ENCODE assay signal across 8 cellular contexts in genomic region chr1:200038987-200039848, GRCh38. TPM values are rescaled to one million over a fixed set of nuclear protein-coding genes. Genes with fewer than 3 reads are reported as not detected.
DNase-seq lines count a peak whose midpoint lies in the region; ATAC-seq and TF ChIP-seq lines count a peak whose summit lies in the region.

No MANE protein-coding gene starts in this region.

- ATAC-seq in CD8-positive, alpha-beta T cell = no peak
- ATAC-seq in HG02759 (IDR thresholded peaks at IDR 0.05; ENCODE audit: unreplicated experiment) (peak; percentile 40), T-cell (replicated peaks in 1 of 4) (peak in 3 of 4 experiments; percentile 43 to 49 (median 43)), HG02623 (IDR thresholded peaks at IDR 0.05; ENCODE audit: unreplicated experiment) (no peak)

- no peaks in the 10 kb centered on the region for H3K36me3 Mint-ChIP-seq in CD8-positive, alpha-beta T cell
- no peaks in the 10 kb centered on the region for H3K36me3 Mint-ChIP-seq in T-cell

- H2AFZ ChIP-seq in fibroblast of lung (ENCODE audit: low read length) (no peak overlapping the region), neuron (ENCODE audit: low read depth, low read length) (peak overlapping the region; percentile 96)

- H3K36me3 ChIP-seq in CD8-positive, alpha-beta T cell (ENCODE audit: insufficient read depth, low read length) = no peaks in the 10 kb centered on the region
- H3K36me3 ChIP-seq in fibroblast of lung (ENCODE audit: control insufficient read depth, insufficient read depth, low read length) = no peaks in the 10 kb centered on the region
- H3K36me3 ChIP-seq in neuron (ENCODE audit: insufficient read depth, low read length) = no peaks in the 10 kb centered on the region

- H3K4me1 Mint-ChIP-seq in CD8-positive, alpha-beta T cell (ENCODE audit: low read depth) = peaks cover 42% of the 10 kb centered on the region
- peaks cover 32 to 62% (median 37%) of the 10 kb centered on the region in 3 donors for H3K4me1 Mint-ChIP-seq in T-cell

- no peaks in the 10 kb centered on the region for H4K20me1 ChIP-seq in fibroblast of lung (ENCODE audit: control insufficient read depth, extremely low read depth, insufficient read depth, low read length)

- CTCF ChIA-PET in CD8-positive, alpha-beta T cell (lab: Charles Lee) = no interaction called here
- CTCF ChIA-PET in T-cell (lab: Charles Lee) = interaction anchor here in 1 of 2 donors (0.5 to 0.9 kb wide), 2 partner anchors 470 to 1749 kb away, joined by 3 read pairs; no protein-coding TSS in a partner anchor

- H3K9ac ChIP-seq in fibroblast of lung (ENCODE audit: insufficient read depth, low read length) = no peak overlapping the region

- H3K27ac ChIP-seq in CD8-positive, alpha-beta T cell (ENCODE audit: low read depth, low read length) = no peak overlapping the region
- H3K27ac ChIP-seq in fibroblast of lung (ENCODE audit: insufficient read depth, low read length) = no peak overlapping the region

- no peaks in the 10 kb centered on the region for H3K9me3 ChIP-seq in CD8-positive, alpha-beta T cell (ENCODE audit: low read length)
- H3K9me3 ChIP-seq in fibroblast of lung (ENCODE audit: control insufficient read depth, insufficient read depth, low read depth, low read length) = no peaks in the 10 kb centered on the region
- H3K9me3 ChIP-seq in neuron (ENCODE audit: low read length) = peaks cover 7% of the 10 kb centered on the region

- POLR2A ChIA-PET in CD8-positive, alpha-beta T cell (lab: Charles Lee) = no interaction called here
- POLR2A ChIA-PET in T-cell (lab: Charles Lee) = no interaction called here

- H3K4me3 ChIP-seq in CD8-positive, alpha-beta T cell (ENCODE audit: low read depth, low read length) = peak overlapping the region; percentile 37
- H3K4me3 ChIP-seq in fibroblast of lung (replicated peaks in 1 of 4; ENCODE audit: control extremely low read depth in 1 of 4, insufficient read depth in 1 of 4, low read depth in 3 of 4, low read length in 4 of 4) (peak overlapping the region; percentile 36 to 48 (median 44)), neuron (ENCODE audit: low read length) (peak overlapping the region; percentile 37)

- intact Hi-C loops in CD8-positive, alpha-beta T cell (cut with DNase I, micrococcal nuclease) = no loop called here

- H3K4me3 Mint-ChIP-seq in CD8-positive, alpha-beta T cell = peak overlapping the region; percentile 75
- H3K4me3 Mint-ChIP-seq in T-cell = peak overlapping the region; percentile 67 to 80 (median 72)

- no peak overlapping the region for H3K27ac Mint-ChIP-seq in CD8-positive, alpha-beta T cell
- no peak overlapping the region for H3K27ac Mint-ChIP-seq in T-cell

- H3K79me2 ChIP-seq in fibroblast of lung (ENCODE audit: control insufficient read depth, insufficient read depth, low read length) = no peaks in the 10 kb centered on the region

- H3K9me3 Mint-ChIP-seq in CD8-positive, alpha-beta T cell = no peaks in the 10 kb centered on the region
- no peaks in the 10 kb centered on the region for H3K9me3 Mint-ChIP-seq in T-cell

- peak overlapping the region; percentile 78 for H3K4me2 ChIP-seq in fibroblast of lung (ENCODE audit: extremely low read depth, insufficient read depth, low read length)

- peaks cover 65% of the 10 kb centered on the region for H3K27me3 Mint-ChIP-seq in CD8-positive, alpha-beta T cell (ENCODE audit: low read depth)
- H3K27me3 Mint-ChIP-seq in T-cell = peaks cover 46 to 65% of the 10 kb centered on the region in 2 donors

- no peak for DNase-seq in CD8-positive, alpha-beta T cell
- peak in 1 of 34 experiments; percentile 18 for DNase-seq in T-cell
- DNase-seq in fibroblast of lung (ENCODE audit: low read depth in 2 of 2) = peak in 1 of 2 donors; percentile 15
- no peak for DNase-seq in globus pallidus (ENCODE audit: low spot score)
- DNase-seq in DMS114 treated with DMSO at 0.1 percent for 48 hours (lab: John Stamatoyannopoulos, UW; ENCODE audit: unreplicated experiment) = no peak

- peaks cover 39% of the 10 kb centered on the region for H3K4me1 ChIP-seq in CD8-positive, alpha-beta T cell (ENCODE audit: insufficient read depth, low read length)
- no peaks in the 10 kb centered on the region for H3K4me1 ChIP-seq in fibroblast of lung (ENCODE audit: control insufficient read depth, extremely low read depth, insufficient read depth, low read length)
- H3K4me1 ChIP-seq in neuron (ENCODE audit: insufficient read depth, low read length) = peaks cover 42% of the 10 kb centered on the region

- H3K27me3 ChIP-seq in CD8-positive, alpha-beta T cell (ENCODE audit: insufficient read depth, low read length) = peaks cover 55% of the 10 kb centered on the region
- H3K27me3 ChIP-seq in fibroblast of lung (ENCODE audit: control insufficient read depth, insufficient read depth, low read length) (peaks cover 91% of the 10 kb centered on the region), neuron (ENCODE audit: insufficient read depth, low read length) (peaks cover 85% of the 10 kb centered on the region)

- TF ChIP-seq CTCF in CD8-positive, alpha-beta T cell (IDR thresholded peaks at IDR 0.05) = no peak
- no peak for TF ChIP-seq CTCF in fibroblast of lung (conservative IDR thresholded peaks at IDR 0.05 in 1 of 2, IDR thresholded peaks at IDR 0.05 in 1 of 2; ENCODE audit: low read depth in 1 of 2, low read length in 2 of 2)

RNA-seq across cellular contexts. Expression of gene NR5A2, which starts 11.7 kb away (rescaled TPM):
- not detected for total RNA-seq in CD8-positive, alpha-beta T cell
- total RNA-seq in T-cell = under 1 TPM in 2 of 5 donors, not detected in 3; 0.15 to 0.19 TPM
- not detected in 2 replicates for total RNA-seq in fibroblast of lung
- polyA plus RNA-seq in fibroblast of lung = 0.01 TPM in 1 of 2 replicates, not detected in the other
- not detected in 2 replicates for polyA plus RNA-seq in fibroblast of lung (2012)
- polyA minus RNA-seq in fibroblast of lung (ENCODE audit: low replicate concordance) = not detected in 2 replicates

Comparison
In these comparisons a context has a peak if more than half of its experiments do, and no peak if none do; other contexts are left out.
1. ATAC-seq: peak in HG02759 (single experiment) and T-cell (3 of 4); none in CD8-positive, alpha-beta T cell (single experiment) and HG02623 (single experiment).
2. Peak in every context shown above with its lines, with median percentiles within 50 percentile points of each other: H3K4me3 ChIP-seq.